ENCODE assay signal across 1 cellular context in the genomic region with DNA sequence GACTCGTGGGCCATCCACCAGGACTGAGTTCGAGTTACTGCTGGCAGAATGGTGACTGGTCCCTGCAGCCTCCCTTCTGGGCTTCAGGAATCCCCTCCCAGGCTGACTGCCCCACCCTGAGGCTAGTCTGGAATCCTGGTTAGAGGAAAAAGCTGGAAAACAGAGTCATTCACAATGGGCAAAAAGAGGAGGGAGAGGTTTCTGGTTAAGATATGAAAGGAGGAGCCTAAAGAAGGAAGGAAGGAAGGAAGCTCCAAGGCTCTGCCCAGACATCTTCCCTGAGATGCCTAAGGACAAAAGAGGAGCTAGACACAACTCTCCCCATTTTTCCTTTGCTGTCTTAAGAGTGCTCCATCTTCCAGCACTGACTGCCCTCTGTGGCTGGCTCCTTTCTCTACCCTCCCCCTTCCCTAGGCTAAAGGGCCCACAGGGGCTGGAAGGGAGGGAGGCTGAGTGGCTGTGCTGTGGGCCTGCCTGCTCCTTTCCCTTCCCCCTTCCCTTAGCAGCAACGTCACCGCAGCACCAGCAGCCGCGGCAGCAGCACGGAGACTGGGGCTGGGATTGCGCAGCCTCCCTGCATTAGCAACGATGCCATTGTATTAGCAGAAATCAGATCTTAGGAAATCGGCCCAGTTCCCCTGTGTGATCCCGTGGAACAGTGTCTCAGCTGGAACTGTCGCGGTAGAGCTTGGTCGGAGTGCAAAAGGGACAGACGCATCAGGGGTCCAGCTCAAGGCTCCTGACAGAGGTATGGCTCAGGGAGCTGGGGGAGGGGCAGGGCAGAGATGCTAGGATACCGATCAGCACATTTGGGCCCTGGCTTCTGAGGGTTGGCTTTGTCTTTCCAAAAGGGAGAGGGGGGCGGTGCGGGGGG.
TF ChIP-seq lines count a peak whose summit lies in the region.

No MANE protein-coding gene starts in this region.

TF ChIP-seq in GM23338, 12 proteins besides CTCF, POLR2A, EP300 and RAD21 (continued from another document):
- TF ChIP-seq, protein P1, sequence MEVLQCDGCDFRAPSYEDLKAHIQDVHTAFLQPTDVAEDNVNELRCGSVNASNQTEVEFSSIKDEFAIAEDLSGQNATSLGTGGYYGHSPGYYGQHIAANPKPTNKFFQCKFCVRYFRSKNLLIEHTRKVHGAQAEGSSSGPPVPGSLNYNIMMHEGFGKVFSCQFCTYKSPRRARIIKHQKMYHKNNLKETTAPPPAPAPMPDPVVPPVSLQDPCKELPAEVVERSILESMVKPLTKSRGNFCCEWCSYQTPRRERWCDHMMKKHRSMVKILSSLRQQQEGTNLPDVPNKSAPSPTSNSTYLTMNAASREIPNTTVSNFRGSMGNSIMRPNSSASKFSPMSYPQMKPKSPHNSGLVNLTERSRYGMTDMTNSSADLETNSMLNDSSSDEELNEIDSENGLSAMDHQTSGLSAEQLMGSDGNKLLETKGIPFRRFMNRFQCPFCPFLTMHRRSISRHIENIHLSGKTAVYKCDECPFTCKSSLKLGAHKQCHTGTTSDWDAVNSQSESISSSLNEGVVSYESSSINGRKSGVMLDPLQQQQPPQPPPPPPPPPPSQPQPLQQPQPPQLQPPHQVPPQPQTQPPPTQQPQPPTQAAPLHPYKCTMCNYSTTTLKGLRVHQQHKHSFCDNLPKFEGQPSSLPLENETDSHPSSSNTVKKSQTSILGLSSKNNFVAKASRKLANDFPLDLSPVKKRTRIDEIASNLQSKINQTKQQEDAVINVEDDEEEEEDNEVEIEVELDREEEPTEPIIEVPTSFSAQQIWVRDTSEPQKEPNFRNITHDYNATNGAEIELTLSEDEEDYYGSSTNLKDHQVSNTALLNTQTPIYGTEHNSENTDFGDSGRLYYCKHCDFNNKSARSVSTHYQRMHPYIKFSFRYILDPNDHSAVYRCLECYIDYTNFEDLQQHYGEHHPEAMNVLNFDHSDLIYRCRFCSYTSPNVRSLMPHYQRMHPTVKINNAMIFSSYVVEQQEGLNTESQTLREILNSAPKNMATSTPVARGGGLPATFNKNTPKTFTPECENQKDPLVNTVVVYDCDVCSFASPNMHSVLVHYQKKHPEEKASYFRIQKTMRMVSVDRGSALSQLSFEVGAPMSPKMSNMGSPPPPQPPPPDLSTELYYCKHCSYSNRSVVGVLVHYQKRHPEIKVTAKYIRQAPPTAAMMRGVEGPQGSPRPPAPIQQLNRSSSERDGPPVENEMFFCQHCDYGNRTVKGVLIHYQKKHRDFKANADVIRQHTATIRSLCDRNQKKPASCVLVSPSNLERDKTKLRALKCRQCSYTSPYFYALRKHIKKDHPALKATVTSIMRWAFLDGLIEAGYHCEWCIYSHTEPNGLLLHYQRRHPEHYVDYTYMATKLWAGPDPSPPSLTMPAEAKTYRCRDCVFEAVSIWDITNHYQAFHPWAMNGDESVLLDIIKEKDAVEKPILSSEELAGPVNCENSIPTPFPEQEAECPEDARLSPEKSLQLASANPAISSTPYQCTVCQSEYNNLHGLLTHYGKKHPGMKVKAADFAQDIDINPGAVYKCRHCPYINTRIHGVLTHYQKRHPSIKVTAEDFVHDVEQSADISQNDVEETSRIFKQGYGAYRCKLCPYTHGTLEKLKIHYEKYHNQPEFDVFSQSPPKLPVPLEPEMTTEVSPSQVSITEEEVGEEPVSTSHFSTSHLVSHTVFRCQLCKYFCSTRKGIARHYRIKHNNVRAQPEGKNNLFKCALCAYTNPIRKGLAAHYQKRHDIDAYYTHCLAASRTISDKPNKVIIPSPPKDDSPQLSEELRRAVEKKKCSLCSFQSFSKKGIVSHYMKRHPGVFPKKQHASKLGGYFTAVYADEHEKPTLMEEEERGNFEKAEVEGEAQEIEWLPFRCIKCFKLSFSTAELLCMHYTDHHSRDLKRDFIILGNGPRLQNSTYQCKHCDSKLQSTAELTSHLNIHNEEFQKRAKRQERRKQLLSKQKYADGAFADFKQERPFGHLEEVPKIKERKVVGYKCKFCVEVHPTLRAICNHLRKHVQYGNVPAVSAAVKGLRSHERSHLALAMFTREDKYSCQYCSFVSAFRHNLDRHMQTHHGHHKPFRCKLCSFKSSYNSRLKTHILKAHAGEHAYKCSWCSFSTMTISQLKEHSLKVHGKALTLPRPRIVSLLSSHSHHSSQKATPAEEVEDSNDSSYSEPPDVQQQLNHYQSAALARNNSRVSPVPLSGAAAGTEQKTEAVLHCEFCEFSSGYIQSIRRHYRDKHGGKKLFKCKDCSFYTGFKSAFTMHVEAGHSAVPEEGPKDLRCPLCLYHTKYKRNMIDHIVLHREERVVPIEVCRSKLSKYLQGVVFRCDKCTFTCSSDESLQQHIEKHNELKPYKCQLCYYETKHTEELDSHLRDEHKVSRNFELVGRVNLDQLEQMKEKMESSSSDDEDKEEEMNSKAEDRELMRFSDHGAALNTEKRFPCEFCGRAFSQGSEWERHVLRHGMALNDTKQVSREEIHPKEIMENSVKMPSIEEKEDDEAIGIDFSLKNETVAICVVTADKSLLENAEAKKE (CRISPR knock-in tag; IDR thresholded peaks at IDR 0.05) = no peak
- TF ChIP-seq, protein P2, sequence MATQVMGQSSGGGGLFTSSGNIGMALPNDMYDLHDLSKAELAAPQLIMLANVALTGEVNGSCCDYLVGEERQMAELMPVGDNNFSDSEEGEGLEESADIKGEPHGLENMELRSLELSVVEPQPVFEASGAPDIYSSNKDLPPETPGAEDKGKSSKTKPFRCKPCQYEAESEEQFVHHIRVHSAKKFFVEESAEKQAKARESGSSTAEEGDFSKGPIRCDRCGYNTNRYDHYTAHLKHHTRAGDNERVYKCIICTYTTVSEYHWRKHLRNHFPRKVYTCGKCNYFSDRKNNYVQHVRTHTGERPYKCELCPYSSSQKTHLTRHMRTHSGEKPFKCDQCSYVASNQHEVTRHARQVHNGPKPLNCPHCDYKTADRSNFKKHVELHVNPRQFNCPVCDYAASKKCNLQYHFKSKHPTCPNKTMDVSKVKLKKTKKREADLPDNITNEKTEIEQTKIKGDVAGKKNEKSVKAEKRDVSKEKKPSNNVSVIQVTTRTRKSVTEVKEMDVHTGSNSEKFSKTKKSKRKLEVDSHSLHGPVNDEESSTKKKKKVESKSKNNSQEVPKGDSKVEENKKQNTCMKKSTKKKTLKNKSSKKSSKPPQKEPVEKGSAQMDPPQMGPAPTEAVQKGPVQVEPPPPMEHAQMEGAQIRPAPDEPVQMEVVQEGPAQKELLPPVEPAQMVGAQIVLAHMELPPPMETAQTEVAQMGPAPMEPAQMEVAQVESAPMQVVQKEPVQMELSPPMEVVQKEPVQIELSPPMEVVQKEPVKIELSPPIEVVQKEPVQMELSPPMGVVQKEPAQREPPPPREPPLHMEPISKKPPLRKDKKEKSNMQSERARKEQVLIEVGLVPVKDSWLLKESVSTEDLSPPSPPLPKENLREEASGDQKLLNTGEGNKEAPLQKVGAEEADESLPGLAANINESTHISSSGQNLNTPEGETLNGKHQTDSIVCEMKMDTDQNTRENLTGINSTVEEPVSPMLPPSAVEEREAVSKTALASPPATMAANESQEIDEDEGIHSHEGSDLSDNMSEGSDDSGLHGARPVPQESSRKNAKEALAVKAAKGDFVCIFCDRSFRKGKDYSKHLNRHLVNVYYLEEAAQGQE (IDR thresholded peaks at IDR 0.05; ENCODE audit: unreplicated experiment) = no peak
- TF ChIP-seq JUNB (IDR thresholded peaks at IDR 0.05; ENCODE audit: unreplicated experiment) = no peak
